Comparison of ENCODE assay signal across 8 cellular contexts in the genomic region with DNA sequence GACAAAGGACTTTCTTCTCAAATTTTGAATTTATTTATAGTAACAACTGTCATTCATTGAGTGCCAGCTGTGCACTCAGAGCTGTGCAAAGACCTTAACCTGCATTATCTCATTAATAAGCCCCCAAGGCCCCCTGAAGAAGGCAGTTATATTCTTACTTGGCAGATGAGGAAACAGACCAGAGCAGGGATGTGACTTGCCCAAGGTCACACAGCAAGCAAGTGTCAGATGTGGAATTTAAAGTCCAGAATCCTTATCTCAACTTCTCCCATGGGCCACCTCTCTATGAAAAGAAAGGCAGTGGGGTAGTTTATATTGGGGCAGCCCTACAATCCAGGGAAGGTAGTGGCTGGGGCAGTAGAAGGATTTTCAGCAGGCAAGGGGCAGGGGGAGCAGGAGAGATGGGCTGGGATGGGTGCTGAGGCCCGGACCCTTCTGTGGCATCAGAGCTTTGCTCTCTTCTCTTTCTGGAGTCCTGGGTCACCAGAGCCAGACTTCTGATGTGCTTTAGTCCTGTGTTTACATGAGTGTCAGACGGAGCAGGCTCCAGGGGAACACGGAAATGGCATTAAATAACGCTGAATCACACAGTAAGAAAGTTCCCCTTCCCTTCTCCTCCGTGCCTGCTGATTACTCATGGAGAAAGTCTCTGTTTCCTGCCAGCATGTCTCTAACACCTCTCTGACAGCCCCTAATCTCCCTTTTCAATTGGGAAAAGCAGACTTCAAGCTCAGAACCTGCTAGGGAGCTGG. TPM values are rescaled to one million over a fixed set of nuclear protein-coding genes. Genes with fewer than 3 reads are reported as not detected.
DNase-seq lines count a peak whose midpoint lies in the region; ATAC-seq and TF ChIP-seq lines count a peak whose summit lies in the region.

No MANE protein-coding gene starts in this region.

- H4K20me1 ChIP-seq in GM23338 (replicated peaks; ENCODE audit: insufficient read depth) = no peaks in the 10 kb centered on the region; the same call in 1 of the 2 replicates

- no peaks in the 10 kb centered on the region for H3K9me2 ChIP-seq in GM23338 (ENCODE audit: insufficient read depth)

- H3F3A ChIP-seq in GM23338 (replicated peaks; ENCODE audit: low read depth) = no peaks in the 10 kb centered on the region

- H3K4me3 Mint-ChIP-seq in GM23338 (no peak overlapping the region), glutamatergic neuron (ENCODE audit: unreplicated experiment) (no peak overlapping the region)

- H3K36me3 Mint-ChIP-seq in GM23338 (ENCODE audit: low read depth) (no peaks in the 10 kb centered on the region), glutamatergic neuron (ENCODE audit: unreplicated experiment) (no peaks in the 10 kb centered on the region)

- no peaks in the 10 kb centered on the region for H3K4me1 ChIP-seq in GM23338 (ENCODE audit: insufficient read depth)
- H3K4me1 ChIP-seq in foreskin keratinocyte = peaks cover 17% of the 10 kb centered on the region

- DNase-seq in A172 (ENCODE audit: low spot score) (peak; percentile 89), GM23338 (ENCODE audit: low spot score) (no peak), SKM-1 treated with dmso at 0.1 percent for 144 hours (lab: John Stamatoyannopoulos, UW; ENCODE audit: unreplicated experiment) (peak; percentile 71), foreskin keratinocyte (peak; percentile 81 to 88), sciatic nerve (ENCODE audit: low spot score) (no peak), glutamatergic neuron (no peak)
- no peak for DNase-seq in effector CD4-positive, alpha-beta T cell

- H3K27ac ChIP-seq in GM23338 (ENCODE audit: low read depth) (no peak overlapping the region), foreskin keratinocyte (peak overlapping the region; percentile 16)

- peaks cover 4% of the 10 kb centered on the region; the same call in 2 of the 3 replicates for H3K4me1 Mint-ChIP-seq in GM23338
- H3K4me1 Mint-ChIP-seq in glutamatergic neuron (ENCODE audit: low read depth, unreplicated experiment) = no peaks in the 10 kb centered on the region

- no peaks in the 10 kb centered on the region for H3K27me3 ChIP-seq in GM23338 (ENCODE audit: insufficient read depth)
- H3K27me3 ChIP-seq in foreskin keratinocyte = peaks cover 1% of the 10 kb centered on the region

- no peaks in the 10 kb centered on the region for H3K36me3 ChIP-seq in GM23338 (ENCODE audit: insufficient read depth)

- H3K4me3 ChIP-seq in GM23338 = no peak overlapping the region

- peak overlapping the region; percentile 46 for H3K27ac Mint-ChIP-seq in GM23338
- no peak overlapping the region for H3K27ac Mint-ChIP-seq in glutamatergic neuron (ENCODE audit: unreplicated experiment)

- no peak overlapping the region for H2AFZ ChIP-seq in GM23338

- TF ChIP-seq CTCF in GM23338 (conservative IDR thresholded peaks at IDR 0.05; ENCODE audit: low read depth in 2 of 2) (no peak), foreskin keratinocyte (conservative IDR thresholded peaks at IDR 0.05) (no peak), glutamatergic neuron (IDR thresholded peaks at IDR 0.05; ENCODE audit: partially characterized antibody, unreplicated experiment) (no peak)

- no peaks in the 10 kb centered on the region for H3K9me3 Mint-ChIP-seq in GM23338
- H3K9me3 Mint-ChIP-seq in glutamatergic neuron (ENCODE audit: unreplicated experiment) = no peaks in the 10 kb centered on the region

- peaks cover 5% of the 10 kb centered on the region for H3K27me3 Mint-ChIP-seq in GM23338 (ENCODE audit: insufficient read depth, low read depth, poor library complexity)
- H3K27me3 Mint-ChIP-seq in glutamatergic neuron (ENCODE audit: unreplicated experiment) = peaks cover 3% of the 10 kb centered on the region

- H3K4me2 ChIP-seq in GM23338 = no peak overlapping the region

- ATAC-seq in GM23338 = no peak
- peak; percentile 83 for ATAC-seq in foreskin keratinocyte
- ATAC-seq in sciatic nerve = peak; percentile 56
- ATAC-seq in GM19467 (IDR thresholded peaks at IDR 0.05; ENCODE audit: unreplicated experiment) = no peak

- H3K79me2 ChIP-seq in GM23338 (replicated peaks; ENCODE audit: insufficient read depth) = no peaks in the 10 kb centered on the region

- intact Hi-C loops in sciatic nerve (cut with DNase I) = no loop called here

TF ChIP-seq in GM23338, 12 proteins besides CTCF, POLR2A, EP300 and RAD21:
- TF ChIP-seq REST (IDR thresholded peaks at IDR 0.05; ENCODE audit: unreplicated experiment) (no peak), ZNF331 (CRISPR knock-in tag; IDR thresholded peaks at IDR 0.05; ENCODE audit: low read depth) (no peak), EZH2 (IDR thresholded peaks at IDR 0.05; ENCODE audit: low read depth, unreplicated experiment) (no peak), JUNB (IDR thresholded peaks at IDR 0.05; ENCODE audit: unreplicated experiment) (no peak), NANOG (IDR thresholded peaks at IDR 0.05; ENCODE audit: borderline replicate concordance) (no peak), ETS1 (IDR thresholded peaks at IDR 0.05) (no peak), EZH2phosphoT487 (IDR thresholded peaks at IDR 0.05; ENCODE audit: unreplicated experiment) (no peak)

RNA-seq across cellular contexts. Expression of gene EPHB2, which starts 39.5 kb away (rescaled TPM):
- 29.6 and 39.3 TPM in 2 replicates for total RNA-seq in A172 (2014; rRNA removed; shearing (Covaris generic))
- total RNA-seq in GM23338 (2014; rRNA removed; shearing (Covaris generic)) = 19.2 and 20.1 TPM in 2 replicates
- 4.1 and 4.5 TPM in 2 replicates for polyA plus RNA-seq in GM23338 (2016; fragmentation: Nextera tagmentation; extraction: Ambion mirVana)
- total RNA-seq in foreskin keratinocyte = 0.14 TPM in 1 of 2 replicates, not detected in the other
- 0.02 and 0.06 TPM in 2 replicates for polyA plus RNA-seq in foreskin keratinocyte
- total RNA-seq in sciatic nerve = 22.6 TPM
- 93.0 TPM for total RNA-seq in glutamatergic neuron (ENCODE audit: unreplicated experiment)

Comparison
In these comparisons a context has a peak if more than half of its experiments do, and no peak if none do; other contexts are left out.
1. DNase-seq: peak in A172 (single experiment), SKM-1 treated with dmso at 0.1 percent for 144 hours (single experiment) and foreskin keratinocyte (2 of 2); none in GM23338 (single experiment), sciatic nerve (single experiment), effector CD4-positive, alpha-beta T cell (single experiment) and glutamatergic neuron (single experiment).
2. ATAC-seq: peak in foreskin keratinocyte (single experiment) and sciatic nerve (single experiment); none in GM23338 (single experiment) and GM19467 (single experiment).
3. RNA of gene EPHB2, which starts 39.5 kb away (total RNA-seq): 93.0 TPM in glutamatergic neuron (single experiment), 29.6 to 39.3 TPM in A172, 22.6 TPM in sciatic nerve (single experiment) and 19.2 to 20.1 TPM in GM23338; 0.14 TPM in foreskin keratinocyte; every median in the first group is over 10 times any median in the second.